In the genomic region with DNA sequence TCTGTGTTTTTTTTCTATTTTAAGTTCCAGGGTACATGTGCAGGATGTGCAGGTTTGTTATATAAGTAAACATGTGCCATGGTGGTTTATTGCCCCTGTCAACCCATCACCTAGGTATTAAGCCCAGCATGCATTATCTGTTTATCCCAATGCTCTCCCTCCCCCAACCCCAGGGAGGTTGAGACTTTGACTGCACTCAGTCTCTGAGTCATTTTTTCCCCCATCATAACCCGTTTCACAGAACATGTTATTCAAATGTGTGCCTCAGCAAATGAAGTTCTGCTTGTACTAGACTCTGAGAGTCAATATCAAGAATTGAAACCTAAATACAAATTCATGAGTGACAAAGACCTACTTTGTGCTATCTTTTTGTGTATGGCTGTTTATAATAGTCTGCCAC, we compare ENCODE assay signal across 12 cellular contexts.
DNase-seq lines count a peak whose midpoint lies in the region; ATAC-seq and TF ChIP-seq lines count a peak whose summit lies in the region.
"Had no signal": no experiment of that assay in that cellular context is flagged by ENCODE, and none has a peak within 500 bp of the region (broad histone marks: within the 10 kb centered on the region; RNA-seq: fewer than 3 reads in every experiment).

No MANE protein-coding gene starts in this region.

- no peaks in the 10 kb centered on the region for H3K9me2 ChIP-seq in PC-9 (ENCODE audit: insufficient read depth)

- H2AFZ ChIP-seq in PC-9: no peak overlapping the region
- H2AFZ ChIP-seq: neural progenitor cell had no signal

- POLR2A ChIA-PET in PC-9 (lab: Charles Lee; ENCODE audit: unreplicated experiment): no interaction called here

- H3K4me1 ChIP-seq in tibial artery (peaks cover 0 to 6% (median 0%) of the 10 kb centered on the region in 4 donors), PC-9 (replicated peaks; ENCODE audit: insufficient read depth) (no peaks in the 10 kb centered on the region), mucosa of descending colon (ENCODE audit: low read depth) (no peaks in the 10 kb centered on the region)

- H3K27me3 ChIP-seq in tibial artery (no peaks in the 10 kb centered on the region), PC-9 (ENCODE audit: insufficient read depth, low read depth) (no peaks in the 10 kb centered on the region)
- H3K27me3 ChIP-seq: neural progenitor cell had no signal

- no peaks in the 10 kb centered on the region for H3K79me2 ChIP-seq in PC-9 (ENCODE audit: low read depth)

- no peaks in the 10 kb centered on the region for H3F3A ChIP-seq in PC-9 (ENCODE audit: insufficient read depth, low read depth)

- H3K9me3 ChIP-seq in tibial artery: no peaks in the 10 kb centered on the region
- no peaks in the 10 kb centered on the region for H3K9me3 ChIP-seq in PC-9 (ENCODE audit: insufficient read depth, low read depth)
- H3K9me3 ChIP-seq in mucosa of descending colon: no peaks in the 10 kb centered on the region

- H3K36me3 ChIP-seq in tibial artery (no peaks in the 10 kb centered on the region), PC-9 (ENCODE audit: low read depth) (no peaks in the 10 kb centered on the region), mucosa of descending colon (ENCODE audit: low read depth) (no peaks in the 10 kb centered on the region)
- H3K36me3 ChIP-seq: neural progenitor cell had no signal

- in situ Hi-C loops in GM13976 (cut with MboI; ENCODE audit: low sequenced_read_pairs, unreplicated experiment): no loop called here

- H3K27ac ChIP-seq in tibial artery (no peak overlapping the region), PC-9 (no peak overlapping the region)
- H3K27ac ChIP-seq: neural progenitor cell had no signal

- H3K4me3 ChIP-seq in tibial artery (no peak overlapping the region), PC-9 (no peak overlapping the region), mucosa of descending colon (no peak overlapping the region)
- H3K4me3 ChIP-seq: neural progenitor cell had no signal

- H4K20me1 ChIP-seq in PC-9 (ENCODE audit: insufficient read depth): no peaks in the 10 kb centered on the region

- no TSS peak for BruUV-seq in PC-9 (replicated peaks; lab: Mats Ljungman, UMichigan)

- DNase-seq in GM13976 (ENCODE audit: low spot score): peak; percentile 31
- peak; percentile 48 for DNase-seq in UCSD-AML1 (lab: John Stamatoyannopoulos, UW; ENCODE audit: unreplicated experiment)
- peak; percentile 36 to 66 for DNase-seq in lung microvascular endothelial cell (ENCODE audit: low read depth in 2 of 2)
- no peak for DNase-seq in tibial artery
- DNase-seq in PC-9: no peak
- DNase-seq in mucosa of descending colon: no peak
- DNase-seq: DND-41, immature natural killer cell, SHP77 treated with DMSO at 0.1 percent for 48 hours had no signal

- ATAC-seq in GM21619 (IDR thresholded peaks at IDR 0.05; ENCODE audit: unreplicated experiment) (peak; percentile 56), HG03457 (IDR thresholded peaks at IDR 0.05; ENCODE audit: unreplicated experiment) (no peak), mucosa of descending colon (no peak)

- CTCF ChIA-PET in PC-9 (lab: Charles Lee): no interaction called here

- no peak overlapping the region for H3K4me2 ChIP-seq in PC-9
- H3K4me2 ChIP-seq: neural progenitor cell had no signal

- TF ChIP-seq CTCF in GM13976 (IDR thresholded peaks at IDR 0.05; ENCODE audit: borderline replicate concordance, control extremely low read depth, extremely low read depth, insufficient read depth, missing control alignments): no peak
- no peak for TF ChIP-seq CTCF in tibial artery (IDR thresholded peaks at IDR 0.05)
- TF ChIP-seq CTCF in PC-9 (conservative IDR thresholded peaks at IDR 0.05): no peak
- no peak for TF ChIP-seq CTCF in mucosa of descending colon (IDR thresholded peaks at IDR 0.05)

- intact Hi-C loops in tibial artery (cut with DNase I; ENCODE audit: low total_unique reads) (no loop called here), PC-9 (cut with micrococcal nuclease; ENCODE audit: unreplicated experiment) (no loop called here), mucosa of descending colon (cut with DNase I, micrococcal nuclease) (no loop called here)

Comparison
In these comparisons a context has a peak if more than half of its experiments do, and no peak if none do; other contexts are left out.
1. DNase-seq: peak in GM13976 (single experiment), UCSD-AML1 (single experiment) and lung microvascular endothelial cell (2 of 2); none in tibial artery (0 of 2), PC-9 (0 of 2) and mucosa of descending colon (0 of 3).